18 cellular contexts compared by ENCODE assay signal in the genomic region with DNA sequence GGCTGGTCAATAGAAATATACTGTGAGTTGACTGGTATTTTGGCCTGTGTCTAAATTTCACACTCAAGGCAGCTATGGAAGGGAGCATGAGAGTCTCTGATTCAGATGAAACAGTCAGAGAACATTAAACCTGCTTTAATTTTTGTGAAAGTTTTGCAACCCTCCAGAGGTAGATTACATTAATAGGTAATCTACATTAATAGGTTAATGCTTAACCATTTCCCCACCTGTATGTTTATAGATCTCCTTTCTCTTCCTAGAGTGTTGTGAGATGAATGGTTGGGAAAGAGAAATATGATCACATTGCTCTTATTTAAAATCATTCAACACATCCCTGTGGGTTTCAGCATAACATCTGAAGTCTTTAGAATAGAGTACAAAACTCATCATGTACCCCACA.
DNase-seq lines count a peak whose midpoint lies in the region; ATAC-seq and TF ChIP-seq lines count a peak whose summit lies in the region.
"Had no signal": no experiment of that assay in that cellular context is flagged by ENCODE, and none has a peak within 500 bp of the region (broad histone marks: within the 10 kb centered on the region; RNA-seq: fewer than 3 reads in every experiment).

No MANE protein-coding gene starts in this region.

- H3K27ac ChIP-seq in mammary epithelial cell (ENCODE audit: insufficient read depth, low read depth, low read length), result no peak overlapping the region
- peak overlapping the region; percentile 4; the same call in 1 of the 2 replicates for H3K27ac ChIP-seq in PC-3 (ENCODE audit: low read length)
- H3K27ac ChIP-seq: 22Rv1, BLaER1, HL-60 had no signal

- H3K27ac Mint-ChIP-seq in MCF 10A (ENCODE audit: low read depth, unreplicated experiment), result no peak overlapping the region
- H3K27ac Mint-ChIP-seq: CD8-positive, alpha-beta memory T cell had no signal

- intact Hi-C loops in mammary epithelial cell (cut with micrococcal nuclease) (no loop called here), MCF 10A (cut with micrococcal nuclease) (no loop called here), PC-3 (cut with micrococcal nuclease) (loop anchor here (10.0 kb wide), 1 partner anchor 891 kb away; no protein-coding TSS in a partner anchor)

- ATAC-seq in PC-3, result no peak
- ATAC-seq in HG03025 (IDR thresholded peaks at IDR 0.05; ENCODE audit: low FRiP score, unreplicated experiment), result no peak

- CTCF ChIA-PET in mammary epithelial cell (lab: Charles Lee; ENCODE audit: low non-redundant PET), result interaction anchor here (0.9 kb wide), 1 partner anchor 12 kb away, joined by 5 read pairs; no protein-coding TSS in a partner anchor
- CTCF ChIA-PET in MCF 10A (lab: Yijun Ruan, JAX), result no interaction called here
- CTCF ChIA-PET in PC-3 (lab: Charles Lee), result no interaction called here

- DNase-seq in mammary epithelial cell (no peak), MCF 10A (ENCODE audit: unreplicated experiment) (no peak), PC-3 (no peak), fibroblast of peridontal ligament (ENCODE audit: extremely low read depth) (peak; percentile 14), NCI-H1092 (lab: John Stamatoyannopoulos, UW) (no peak), DMS153 treated with DMSO at 0.1 percent for 48 hours (lab: John Stamatoyannopoulos, UW; ENCODE audit: unreplicated experiment) (no peak), MG63 (no peak)
- DNase-seq: AML-193; Caco-2; CD8-positive, alpha-beta memory T cell; DMS 273 treated with DMSO at 0.1 percent for 48 hours; DMS79; HCEC 1CT had no signal

- BruUV-seq in mammary epithelial cell (replicated peaks; lab: Mats Ljungman, UMichigan) (no TSS peak), MCF 10A (replicated peaks; lab: Mats Ljungman, UMichigan) (no TSS peak), PC-3 (replicated peaks; lab: Mats Ljungman, UMichigan) (no TSS peak)

- H3K4me1 Mint-ChIP-seq in MCF 10A (ENCODE audit: insufficient read depth, unreplicated experiment), result peaks cover 16% of the 10 kb centered on the region

- no peaks in the 10 kb centered on the region for H3K9me3 Mint-ChIP-seq in MCF 10A (ENCODE audit: unreplicated experiment)
- H3K9me3 Mint-ChIP-seq: CD8-positive, alpha-beta memory T cell had no signal

- dilution Hi-C loops in mammary epithelial cell (cut with HindIII; ENCODE audit: low sequenced_read_pairs), result no loop called here

- no peaks in the 10 kb centered on the region for H3K9me2 ChIP-seq in PC-3 (replicated peaks; ENCODE audit: low read length)

- no peaks in the 10 kb centered on the region for H3K9me3 ChIP-seq in mammary epithelial cell (replicated peaks; ENCODE audit: insufficient read depth, low read length)
- H3K9me3 ChIP-seq in PC-3 (ENCODE audit: low read length), result no peaks in the 10 kb centered on the region
- H3K9me3 ChIP-seq in MG63, result no peaks in the 10 kb centered on the region
- H3K9me3 ChIP-seq: BLaER1, Caco-2 had no signal

- H3K9ac ChIP-seq in mammary epithelial cell (ENCODE audit: insufficient read depth, low read length), result no peak overlapping the region
- H3K9ac ChIP-seq in PC-3 (ENCODE audit: low read length), result no peak overlapping the region
- H3K9ac ChIP-seq: BLaER1 had no signal

- H3K36me3 Mint-ChIP-seq in MCF 10A (ENCODE audit: insufficient read depth, unreplicated experiment), result no peaks in the 10 kb centered on the region
- H3K36me3 Mint-ChIP-seq: CD8-positive, alpha-beta memory T cell had no signal

- H3K4me3 ChIP-seq in mammary epithelial cell (replicated peaks in 1 of 3; ENCODE audit: insufficient read depth in 1 of 3, low read depth in 2 of 3, low read length in 3 of 3), result no peak overlapping the region
- H3K4me3 ChIP-seq in PC-3 (ENCODE audit: low read length), result no peak overlapping the region
- H3K4me3 ChIP-seq in MG63, result no peak overlapping the region
- H3K4me3 ChIP-seq: BLaER1, GM12878 had no signal

- H4K20me1 ChIP-seq in mammary epithelial cell (ENCODE audit: insufficient read depth, low read length) (no peaks in the 10 kb centered on the region), PC-3 (ENCODE audit: low read length) (no peaks in the 10 kb centered on the region)
- H4K20me1 ChIP-seq: BLaER1 had no signal

- no peaks in the 10 kb centered on the region for H3K27me3 Mint-ChIP-seq in MCF 10A (ENCODE audit: insufficient read depth, unreplicated experiment)

- H3K36me3 ChIP-seq in mammary epithelial cell (ENCODE audit: insufficient read depth, low read length), result no peaks in the 10 kb centered on the region
- H3K36me3 ChIP-seq in PC-3 (ENCODE audit: low read depth, low read length), result no peaks in the 10 kb centered on the region
- H3K36me3 ChIP-seq in MG63, result no peaks in the 10 kb centered on the region
- H3K36me3 ChIP-seq: BLaER1 had no signal

- H3K4me2 ChIP-seq in mammary epithelial cell (ENCODE audit: insufficient read depth, low read depth, low read length), result no peak overlapping the region
- H3K4me2 ChIP-seq in PC-3 (ENCODE audit: low read length), result no peak overlapping the region
- H3K4me2 ChIP-seq: BLaER1 had no signal

- H2AFZ ChIP-seq in mammary epithelial cell (ENCODE audit: low read depth, low read length), result peak overlapping the region; percentile 61
- H2AFZ ChIP-seq in PC-3 (ENCODE audit: low read length), result no peak overlapping the region

- H3K27me3 ChIP-seq in mammary epithelial cell (ENCODE audit: insufficient read depth, low read length) (no peaks in the 10 kb centered on the region), PC-3 (ENCODE audit: low read length) (no peaks in the 10 kb centered on the region), MG63 (no peaks in the 10 kb centered on the region)
- H3K27me3 ChIP-seq: BLaER1 had no signal

- H3K79me2 ChIP-seq in mammary epithelial cell (ENCODE audit: insufficient read depth, low read length), result no peaks in the 10 kb centered on the region
- no peaks in the 10 kb centered on the region for H3K79me2 ChIP-seq in PC-3 (ENCODE audit: low read length)

- no peaks in the 10 kb centered on the region for H3F3A ChIP-seq in PC-3 (ENCODE audit: low read length, unreplicated experiment)

- in situ Hi-C loops in mammary epithelial cell (cut with MboI; ENCODE audit: low sequenced_read_pairs in 2 of 2), result no loop called here

- POLR2A ChIA-PET in MCF 10A (lab: Yijun Ruan, JAX) (interaction anchor here (0.6 kb wide), 1 partner anchor 766 kb away, joined by 6 read pairs; no protein-coding TSS in a partner anchor), PC-3 (lab: Charles Lee; ENCODE audit: unreplicated experiment) (no interaction called here)

- no peak for TF ChIP-seq CTCF in mammary epithelial cell (conservative IDR thresholded peaks at IDR 0.05 in 1 of 2, IDR thresholded peaks at IDR 0.05 in 1 of 2; ENCODE audit: extremely low read depth in 1 of 2, insufficient read depth in 1 of 2, low read depth in 1 of 2, low read length in 2 of 2)
- no peak for TF ChIP-seq CTCF in MCF 10A (IDR thresholded peaks at IDR 0.05; ENCODE audit: unreplicated experiment)
- no peak for TF ChIP-seq CTCF in PC-3 (conservative IDR thresholded peaks at IDR 0.05; ENCODE audit: low read depth, low read length)

- H3K4me3 Mint-ChIP-seq in MCF 10A (ENCODE audit: unreplicated experiment), result no peak overlapping the region
- H3K4me3 Mint-ChIP-seq: CD8-positive, alpha-beta memory T cell had no signal

- H3K4me1 ChIP-seq in mammary epithelial cell (ENCODE audit: insufficient read depth, low read length) (peaks cover 28% of the 10 kb centered on the region), PC-3 (ENCODE audit: insufficient read depth, low read length) (peaks cover 30% of the 10 kb centered on the region)
- H3K4me1 ChIP-seq: BLaER1 had no signal
